Comparison of ENCODE assay signal across 30 cellular contexts in genomic region chr7:76425156-76425555, GRCh38. TPM values are rescaled to one million over a fixed set of nuclear protein-coding genes. Genes with fewer than 3 reads are reported as not detected.
A peak's percentile ranks its signal among the peaks of the same experiment; 100 is the strongest.
DNase-seq lines count a peak whose midpoint lies in the region; ATAC-seq, FAIRE-seq and TF ChIP-seq lines count a peak whose summit lies in the region.
"Had no signal": no experiment of that assay in that cellular context is flagged by ENCODE, and none has a peak within 500 bp of the region (broad histone marks: within the 10 kb centered on the region; RNA-seq: fewer than 3 reads in every experiment).

No MANE protein-coding gene starts in this region.

- no peak overlapping the region for H3K9ac ChIP-seq in astrocyte (ENCODE audit: low read length)
- no peak overlapping the region for H3K9ac ChIP-seq in keratinocyte (ENCODE audit: control insufficient read depth, extremely low read depth, insufficient read depth, low read length)

- no peak for TF ChIP-seq POLR2A in esophagus squamous epithelium (IDR thresholded peaks at IDR 0.05)

- peaks cover 18% of the 10 kb centered on the region for H3K4me1 Mint-ChIP-seq in astrocyte (ENCODE audit: low read depth, unreplicated experiment)
- peaks cover 19% of the 10 kb centered on the region for H3K4me1 Mint-ChIP-seq in stimulated activated memory B cell treated with anti-CD40 and anti-IgM and Interleukin-4, amounts not matched to agents 10 μg/mL and 1 μg/mL and 100 μg/mL, for 72 hours
- H3K4me1 Mint-ChIP-seq: B cell had no signal

- H3K27me3 Mint-ChIP-seq in astrocyte (ENCODE audit: low read depth, unreplicated experiment), result no peaks in the 10 kb centered on the region
- peaks cover 31% of the 10 kb centered on the region for H3K27me3 Mint-ChIP-seq in stimulated activated memory B cell treated with anti-CD40 and anti-IgM and Interleukin-4, amounts not matched to agents 10 μg/mL and 1 μg/mL and 100 μg/mL, for 72 hours

- peak overlapping the region; percentile 66 for H3K27ac Mint-ChIP-seq in astrocyte (ENCODE audit: unreplicated experiment)
- H3K27ac Mint-ChIP-seq in stimulated activated memory B cell treated with anti-CD40 and anti-IgM and Interleukin-4, amounts not matched to agents 10 μg/mL and 1 μg/mL and 100 μg/mL, for 72 hours, result peak overlapping the region; percentile 5
- H3K27ac Mint-ChIP-seq: activated CD8-positive, alpha-beta memory T cell treated with anti-CD3 and anti-CD28 coated beads, Interleukin-2, amount 10 ng/mL, durations not matched to agents 7 days and 5 days; B cell had no signal

- peak overlapping the region; percentile 12 for H3K4me3 Mint-ChIP-seq in astrocyte (ENCODE audit: unreplicated experiment)
- no peak overlapping the region for H3K4me3 Mint-ChIP-seq in stimulated activated memory B cell treated with anti-CD40 and anti-IgM and Interleukin-4, amounts not matched to agents 10 μg/mL and 1 μg/mL and 100 μg/mL, for 72 hours
- H3K4me3 Mint-ChIP-seq: activated CD8-positive, alpha-beta memory T cell treated with anti-CD3 and anti-CD28 coated beads, Interleukin-2, amount 10 ng/mL, durations not matched to agents 7 days and 5 days; B cell; T-cell had no signal

- no peaks in the 10 kb centered on the region for H3K36me3 Mint-ChIP-seq in astrocyte (ENCODE audit: low read depth, unreplicated experiment)
- no peaks in the 10 kb centered on the region for H3K36me3 Mint-ChIP-seq in stimulated activated memory B cell treated with anti-CD40 and anti-IgM and Interleukin-4, amounts not matched to agents 10 μg/mL and 1 μg/mL and 100 μg/mL, for 72 hours
- H3K36me3 Mint-ChIP-seq: activated CD8-positive, alpha-beta memory T cell treated with anti-CD3 and anti-CD28 coated beads, Interleukin-2, amount 10 ng/mL, durations not matched to agents 7 days and 5 days; CD8-positive, alpha-beta memory T cell; T-cell had no signal

- H3K4me2 ChIP-seq in astrocyte (ENCODE audit: low read length) (no peak overlapping the region), keratinocyte (ENCODE audit: control insufficient read depth, extremely low read depth, insufficient read depth, low read depth, low read length) (no peak overlapping the region)

- H3K79me2 ChIP-seq in astrocyte (ENCODE audit: insufficient read depth, low read length) (no peaks in the 10 kb centered on the region), keratinocyte (ENCODE audit: control insufficient read depth, insufficient read depth, low read length) (no peaks in the 10 kb centered on the region)

- WGBS in esophagus squamous epithelium, 2 donors, result 80 to 100% methylated on average over 1 of the region's 9 CpGs

- dilution Hi-C loops in keratinocyte (cut with MboI; ENCODE audit: extremely low pct_ligation_motif_present, low sequenced_read_pairs), result no loop called here

- H3K27me3 ChIP-seq in left ventricle myocardium inferior (ENCODE audit: low read depth) (peaks cover 24% of the 10 kb centered on the region), astrocyte (ENCODE audit: insufficient read depth, low read length) (no peaks in the 10 kb centered on the region), keratinocyte (ENCODE audit: control insufficient read depth, extremely low read depth, insufficient read depth, low read length) (no peaks in the 10 kb centered on the region), esophagus squamous epithelium (no peaks in the 10 kb centered on the region)
- H3K27me3 ChIP-seq: left lung, right lobe of liver, spleen had no signal

- TF ChIP-seq CTCF in left ventricle myocardium inferior (IDR thresholded peaks at IDR 0.05; ENCODE audit: borderline replicate concordance), result no peak
- TF ChIP-seq CTCF in astrocyte (IDR thresholded peaks at IDR 0.05; ENCODE audit: insufficient read depth, low read depth, low read length), result no peak
- no peak for TF ChIP-seq CTCF in keratinocyte (optimal IDR thresholded peaks at IDR 0.05 in 1 of 3, IDR thresholded peaks at IDR 0.05 in 1 of 3, conservative IDR thresholded peaks at IDR 0.05 in 1 of 3; ENCODE audit: extremely low read depth in 1 of 3, insufficient read depth in 2 of 3, low read length in 3 of 3)
- no peak for TF ChIP-seq CTCF in esophagus squamous epithelium (IDR thresholded peaks at IDR 0.05)

- H3K4me1 ChIP-seq in left ventricle myocardium inferior (no peaks in the 10 kb centered on the region), astrocyte (ENCODE audit: insufficient read depth, low read length) (peaks cover 23% of the 10 kb centered on the region), keratinocyte (ENCODE audit: control insufficient read depth, extremely low read depth, insufficient read depth, low read length) (peaks cover 41% of the 10 kb centered on the region), esophagus squamous epithelium (peaks cover 0 to 18% (median 7%) of the 10 kb centered on the region in 3 donors)
- H3K4me1 ChIP-seq: prostate gland, right lobe of liver, tibial artery had no signal

- H3K9me1 ChIP-seq in keratinocyte (ENCODE audit: control insufficient read depth, extremely low read depth, insufficient read depth, low read length), result no peaks in the 10 kb centered on the region

- DNase-seq in cardiac septum (ENCODE audit: low spot score) (peak; percentile 46), left ventricle myocardium inferior (no peak), astrocyte (ENCODE audit: low read depth) (no peak), keratinocyte (ENCODE audit: low read depth, low spot score) (no peak), esophagus squamous epithelium (lab: John Stamatoyannopoulos, UW) (no peak)
- DNase-seq: ACHN; activated CD4-positive, alpha-beta T cell treated with anti-CD3 and anti-CD28 coated beads, Interleukin-2, amount 50 U/mL, for 4 hours; activated CD4-positive, CD25-positive, alpha-beta regulatory T cell; activated T-cell treated with anti-CD3 and anti-CD28 coated beads, Interleukin-2, amount 50 U/mL, for 48 hours; cerebellar nuclear complex; NCI-H1105; NCI-H187 treated with DMSO at 0.1 percent for 48 hours; nucleus accumbens; right lobe of liver; stimulated activated CD8-positive, alpha-beta memory T cell treated with anti-CD3 and anti-CD28 coated beads, Interleukin-4, amount 100 ng/mL, for 48 hours; T-cell had no signal

- no peak overlapping the region for H2AFZ ChIP-seq in astrocyte (ENCODE audit: low read depth, low read length)
- H2AFZ ChIP-seq in keratinocyte (ENCODE audit: control insufficient read depth, low read length), result no peak overlapping the region

- no peak overlapping the region for H3K27ac ChIP-seq in left ventricle myocardium inferior (replicated peaks)
- no peak overlapping the region for H3K27ac ChIP-seq in astrocyte (ENCODE audit: low read depth, low read length)
- H3K27ac ChIP-seq in keratinocyte (ENCODE audit: control insufficient read depth, insufficient read depth, low read length), result peak overlapping the region; percentile 99
- no peak overlapping the region for H3K27ac ChIP-seq in esophagus squamous epithelium
- H3K27ac ChIP-seq: left lung, prostate gland, right lobe of liver, spleen, tibial artery had no signal

- intact Hi-C loops in cardiac septum (cut with DNase I) (no loop called here), left ventricle myocardium inferior (cut with micrococcal nuclease) (no loop called here), esophagus squamous epithelium (cut with DNase I) (no loop called here)

- H3K36me3 ChIP-seq in left ventricle myocardium inferior (no peaks in the 10 kb centered on the region), astrocyte (ENCODE audit: insufficient read depth, low read length) (no peaks in the 10 kb centered on the region), keratinocyte (ENCODE audit: control insufficient read depth in 2 of 2, extremely low read depth in 1 of 2, insufficient read depth in 2 of 2, low read length in 2 of 2) (no peaks in the 10 kb centered on the region), esophagus squamous epithelium (no peaks in the 10 kb centered on the region)
- H3K36me3 ChIP-seq: left lung, prostate gland, right lobe of liver, spleen, tibial artery had no signal

- no peaks in the 10 kb centered on the region for H3K9me3 Mint-ChIP-seq in astrocyte (ENCODE audit: unreplicated experiment)
- no peaks in the 10 kb centered on the region for H3K9me3 Mint-ChIP-seq in stimulated activated memory B cell treated with anti-CD40 and anti-IgM and Interleukin-4, amounts not matched to agents 10 μg/mL and 1 μg/mL and 100 μg/mL, for 72 hours
- H3K9me3 Mint-ChIP-seq: CD8-positive, alpha-beta memory T cell; T-cell had no signal

- H4K20me1 ChIP-seq in astrocyte (ENCODE audit: insufficient read depth, low read length) (no peaks in the 10 kb centered on the region), keratinocyte (ENCODE audit: control insufficient read depth, extremely low read depth, insufficient read depth, low read length) (no peaks in the 10 kb centered on the region)

- no peak overlapping the region for H3K4me3 ChIP-seq in left ventricle myocardium inferior
- no peak overlapping the region for H3K4me3 ChIP-seq in astrocyte (ENCODE audit: insufficient read depth, low read depth, low read length)
- H3K4me3 ChIP-seq in keratinocyte (ENCODE audit: control insufficient read depth in 2 of 3, extremely low read depth in 1 of 3, insufficient read depth in 2 of 3, low read depth in 1 of 3, low read length in 3 of 3), result no peak overlapping the region
- no peak overlapping the region for H3K4me3 ChIP-seq in esophagus squamous epithelium
- H3K4me3 ChIP-seq: left lung, prostate gland, right lobe of liver, spleen, tibial artery had no signal

- H3K9me3 ChIP-seq in left ventricle myocardium inferior (replicated peaks) (peaks cover 7% of the 10 kb centered on the region), astrocyte (ENCODE audit: insufficient read depth, low read depth, low read length) (no peaks in the 10 kb centered on the region), keratinocyte (ENCODE audit: control insufficient read depth, low read depth, low read length) (no peaks in the 10 kb centered on the region), esophagus squamous epithelium (no peaks in the 10 kb centered on the region)
- H3K9me3 ChIP-seq: left lung, prostate gland, right lobe of liver, spleen had no signal

- FAIRE-seq in astrocyte (lab: Jason Lieb, UNC) (no peak), keratinocyte (lab: Jason Lieb, UNC) (no peak)
- FAIRE-seq: endothelial cell of umbilical vein, GM12891, TTC549 had no signal

- ATAC-seq in stimulated activated memory B cell treated with anti-CD40 and anti-IgM and Interleukin-4, amounts not matched to agents 10 μg/mL and 1 μg/mL and 100 μg/mL, for 72 hours, result no peak
- ATAC-seq in HG03378 (IDR thresholded peaks at IDR 0.05; ENCODE audit: unreplicated experiment) (no peak), GM21576 (IDR thresholded peaks at IDR 0.05; ENCODE audit: unreplicated experiment) (no peak)
- ATAC-seq: HCT116, left lung had no signal

RNA-seq across cellular contexts. Expression of gene ZP3, which starts 0.4 kb away (rescaled TPM):
- total RNA-seq in cardiac septum (not detected), left ventricle myocardium inferior (not detected), astrocyte (1.4 and 2.6 TPM in 2 replicates), esophagus squamous epithelium (1 to 10 TPM; 3.8 to 7.9 (median 4.4) TPM)
- polyA plus RNA-seq in keratinocyte, result 6.9 to 13.6 TPM (median 7.7 TPM) in 3 replicates
- 6.0 TPM for polyA plus RNA-seq in keratinocyte (2011; ENCODE audit: low read depth)
- 12.2 and 16.7 TPM in 2 replicates for polyA plus RNA-seq in keratinocyte (2011; cell fraction: cytosol; rRNA removed)
- polyA plus RNA-seq in keratinocyte (2011; cell fraction: nucleus; rRNA removed), result 7.9 and 10.3 TPM in 2 replicates
- 13.7 and 24.8 TPM in 2 replicates for polyA plus RNA-seq in keratinocyte (2012; ENCODE audit: low replicate concordance)
- polyA minus RNA-seq in keratinocyte, result 22.5 to 25.0 TPM (median 24.6 TPM) in 3 replicates
- 14.0 TPM for polyA minus RNA-seq in keratinocyte (2011; cell fraction: cytosol; rRNA and poly(A)+ RNA removed)
- polyA minus RNA-seq in keratinocyte (2011; cell fraction: nucleus; rRNA and poly(A)+ RNA removed), result 4.6 and 5.6 TPM in 2 replicates

RNA-seq across cellular contexts. Expression of gene SSC4D, which starts 15.7 kb away (rescaled TPM):
- total RNA-seq in cardiac septum (0.51 TPM), left ventricle myocardium inferior (0.99 TPM), astrocyte (6.0 and 7.4 TPM in 2 replicates), esophagus squamous epithelium (under 1 TPM in 1 of 4 donors, not detected in 3; 0.48 TPM)
- 0.98 to 1.6 TPM (median 1.1 TPM) in 3 replicates for polyA plus RNA-seq in keratinocyte
- not detected for polyA plus RNA-seq in keratinocyte (2011; ENCODE audit: low read depth)
- polyA plus RNA-seq in keratinocyte (2011; cell fraction: cytosol; rRNA removed), result 0.83 and 1.2 TPM in 2 replicates
- polyA plus RNA-seq in keratinocyte (2011; cell fraction: nucleus; rRNA removed), result 1.6 and 2.0 TPM in 2 replicates
- 0.76 and 0.88 TPM in 2 replicates for polyA plus RNA-seq in keratinocyte (2012; ENCODE audit: low replicate concordance)
- polyA minus RNA-seq in keratinocyte, result 0.13 to 0.73 TPM (median 0.48 TPM) in 3 replicates
- not detected for polyA minus RNA-seq in keratinocyte (2011; cell fraction: cytosol; rRNA and poly(A)+ RNA removed)
- polyA minus RNA-seq in keratinocyte (2011; cell fraction: nucleus; rRNA and poly(A)+ RNA removed), result 0.39 and 0.53 TPM in 2 replicates
- total RNA-seq: B cell had no signal

RNA-seq across cellular contexts. Expression of gene DTX2, which starts 36.4 kb away (rescaled TPM):
- total RNA-seq in cardiac septum (11.5 TPM), left ventricle myocardium inferior (5.8 TPM), astrocyte (19.7 and 22.0 TPM in 2 replicates), esophagus squamous epithelium (100 to 1,000 TPM in 1 of 4 donors, 10 to 100 TPM in 3; 38.7 to 107 (median 59.7) TPM)
- polyA plus RNA-seq in keratinocyte, result 15.1 to 25.6 TPM (median 22.4 TPM) in 3 replicates
- 18.1 TPM for polyA plus RNA-seq in keratinocyte (2011; ENCODE audit: low read depth)
- polyA plus RNA-seq in keratinocyte (2011; cell fraction: cytosol; rRNA removed), result 17.9 and 29.8 TPM in 2 replicates
- 63.6 and 98.0 TPM in 2 replicates for polyA plus RNA-seq in keratinocyte (2011; cell fraction: nucleus; rRNA removed)
- 28.4 and 35.3 TPM in 2 replicates for polyA plus RNA-seq in keratinocyte (2012; ENCODE audit: low replicate concordance)
- 25.7 to 126 TPM (median 28.5 TPM) in 3 replicates for polyA minus RNA-seq in keratinocyte
- polyA minus RNA-seq in keratinocyte (2011; cell fraction: cytosol; rRNA and poly(A)+ RNA removed), result 62.7 TPM
- polyA minus RNA-seq in keratinocyte (2011; cell fraction: nucleus; rRNA and poly(A)+ RNA removed), result 48.5 and 64.7 TPM in 2 replicates
